In genomic region chr4:3819210-3819919, GRCh38 we compare ENCODE assay signal across 16 cellular contexts. TPM values are rescaled to one million over a fixed set of nuclear protein-coding genes. Genes with fewer than 3 reads are reported as not detected.
DNase-seq lines count a peak whose midpoint lies in the region; ATAC-seq and TF ChIP-seq lines count a peak whose summit lies in the region.
"Had no signal": no experiment of that assay in that cellular context is flagged by ENCODE, and none has a peak within 500 bp of the region (broad histone marks: within the 10 kb centered on the region; RNA-seq: fewer than 3 reads in every experiment).

No MANE protein-coding gene starts in this region.

- no peaks in the 10 kb centered on the region for H3K27me3 ChIP-seq in Caco-2 (replicated peaks; ENCODE audit: control insufficient read depth, insufficient read depth, low read length)
- no peaks in the 10 kb centered on the region for H3K27me3 ChIP-seq in upper lobe of right lung
- no peaks in the 10 kb centered on the region for H3K27me3 ChIP-seq in CD4-positive, alpha-beta memory T cell (ENCODE audit: insufficient read depth, low read length)
- H3K27me3 ChIP-seq: Peyer's patch had no signal

- H3K27me3 Mint-ChIP-seq in Caco-2 (ENCODE audit: insufficient read depth, unreplicated experiment), result no peaks in the 10 kb centered on the region
- H3K27me3 Mint-ChIP-seq in CD4-positive, alpha-beta memory T cell, result peaks cover 0 to 6% of the 10 kb centered on the region in 2 donors

- H3K27ac ChIP-seq in upper lobe of right lung, result no peak overlapping the region
- H3K27ac ChIP-seq in CD4-positive, alpha-beta memory T cell (ENCODE audit: low read depth, low read length), result no peak overlapping the region
- H3K27ac ChIP-seq: Peyer's patch had no signal

- POLR2A ChIA-PET in Caco-2 (lab: Charles Lee), result no interaction called here
- POLR2A ChIA-PET in CD4-positive, alpha-beta memory T cell (lab: Charles Lee; ENCODE audit: partially characterized antibody), result no interaction called here

- H3K4me3 Mint-ChIP-seq in Caco-2 (ENCODE audit: unreplicated experiment), result no peak overlapping the region
- no peak overlapping the region for H3K4me3 Mint-ChIP-seq in CD4-positive, alpha-beta memory T cell

- DNase-seq in Caco-2 (peak in 1 of 2 experiments; percentile 24), HuH-7 (ENCODE audit: low spot score) (peak; percentile 40), left colon (no peak), posterior vena cava (ENCODE audit: low spot score) (peak; percentile 69), upper lobe of right lung (no peak)
- no peak for DNase-seq in CD4-positive, alpha-beta memory T cell
- DNase-seq: Calu3, KG1, NCI-H1436, NCI-H2029 treated with DMSO at 0.1 percent for 48 hours, NCI-H510A treated with DMSO at 0.1 percent for 48 hours, Peyer's patch, SHP77 had no signal

- H3K27ac Mint-ChIP-seq in Caco-2 (ENCODE audit: unreplicated experiment), result peak overlapping the region; percentile 54
- H3K27ac Mint-ChIP-seq in CD4-positive, alpha-beta memory T cell, result no peak overlapping the region

- H3K4me1 ChIP-seq in Caco-2, result peaks cover 25% of the 10 kb centered on the region
- no peaks in the 10 kb centered on the region for H3K4me1 ChIP-seq in upper lobe of right lung
- H3K4me1 ChIP-seq in CD4-positive, alpha-beta memory T cell (ENCODE audit: insufficient read depth, low read length), result no peaks in the 10 kb centered on the region
- H3K4me1 ChIP-seq: Peyer's patch had no signal

- TF ChIP-seq CTCF in Caco-2 (IDR thresholded peaks at IDR 0.05; ENCODE audit: insufficient read depth in 1 of 2, low read depth in 1 of 2, low read length in 1 of 2, severe bottlenecking in 1 of 2, unreplicated experiment in 1 of 2), result no peak
- TF ChIP-seq CTCF in upper lobe of right lung (IDR thresholded peaks at IDR 0.05), result no peak

- BruUV-seq in Caco-2 (replicated peaks; lab: Mats Ljungman, UMichigan), result no TSS peak

- H3K36me3 ChIP-seq in Caco-2 (ENCODE audit: control insufficient read depth, insufficient read depth, low read length) (no peaks in the 10 kb centered on the region), upper lobe of right lung (no peaks in the 10 kb centered on the region)
- no peaks in the 10 kb centered on the region for H3K36me3 ChIP-seq in CD4-positive, alpha-beta memory T cell (ENCODE audit: insufficient read depth, low read length)
- H3K36me3 ChIP-seq: Peyer's patch had no signal

- intact Hi-C loops in Caco-2 (cut with micrococcal nuclease; ENCODE audit: unreplicated experiment) (no loop called here), left colon (cut with DNase I, micrococcal nuclease) (no loop called here), posterior vena cava (cut with DNase I) (no loop called here), upper lobe of right lung (cut with DNase I) (no loop called here)
- intact Hi-C loops in CD4-positive, alpha-beta memory T cell (cut with micrococcal nuclease), result no loop called here

- H3K9me3 ChIP-seq in Caco-2 (no peaks in the 10 kb centered on the region), upper lobe of right lung (no peaks in the 10 kb centered on the region)
- no peaks in the 10 kb centered on the region for H3K9me3 ChIP-seq in CD4-positive, alpha-beta memory T cell (ENCODE audit: control insufficient read depth in 1 of 2, low read length in 2 of 2)
- H3K9me3 ChIP-seq: Peyer's patch had no signal

- H3K4me1 Mint-ChIP-seq in Caco-2 (ENCODE audit: low read depth, unreplicated experiment), result peaks cover 20% of the 10 kb centered on the region
- no peaks in the 10 kb centered on the region for H3K4me1 Mint-ChIP-seq in CD4-positive, alpha-beta memory T cell

- no peaks in the 10 kb centered on the region for H3K9me3 Mint-ChIP-seq in Caco-2 (ENCODE audit: unreplicated experiment)
- H3K9me3 Mint-ChIP-seq in CD4-positive, alpha-beta memory T cell, result no peaks in the 10 kb centered on the region

- no peaks in the 10 kb centered on the region for H3K36me3 Mint-ChIP-seq in Caco-2 (ENCODE audit: insufficient read depth, unreplicated experiment)
- no peaks in the 10 kb centered on the region for H3K36me3 Mint-ChIP-seq in CD4-positive, alpha-beta memory T cell

- peak; percentile 72 for ATAC-seq in left colon
- ATAC-seq in HG03354 (IDR thresholded peaks at IDR 0.05; ENCODE audit: poor library complexity, severe bottlenecking, unreplicated experiment), result no peak
- no peak for ATAC-seq in upper lobe of right lung
- ATAC-seq: SK-N-SH treated with all-trans-retinoic acid at 6 μM for 48 hours had no signal

- H3K4me3 ChIP-seq in Caco-2 (ENCODE audit: low read depth, low read length) (no peak overlapping the region), upper lobe of right lung (no peak overlapping the region)
- H3K4me3 ChIP-seq in CD4-positive, alpha-beta memory T cell (ENCODE audit: low read length in 2 of 2), result no peak overlapping the region
- H3K4me3 ChIP-seq: Peyer's patch had no signal

- CTCF ChIA-PET in Caco-2 (lab: Charles Lee), result no interaction called here
- CTCF ChIA-PET in CD4-positive, alpha-beta memory T cell (lab: Charles Lee; ENCODE audit: partially characterized antibody), result no interaction called here

RNA-seq across cellular contexts. Expression of gene ADRA2C, which starts 53.2 kb away (rescaled TPM):
- total RNA-seq in Caco-2 (2022), result 8.4 and 11.7 TPM in 2 replicates
- under 1 TPM; 0.84 to 0.92 TPM for total RNA-seq in left colon
- 10 to 100 TPM; 56.4 to 61.5 TPM for total RNA-seq in posterior vena cava
- 7.3 TPM for total RNA-seq in upper lobe of right lung
- total RNA-seq in CD4-positive, alpha-beta memory T cell, result not detected
- polyA plus RNA-seq in CD4-positive, alpha-beta memory T cell, result not detected
- total RNA-seq: M059J had no signal

Comparison
In these comparisons a context has a peak if more than half of its experiments do, and no peak if none do; other contexts are left out.
1. DNase-seq: peak in HuH-7 (single experiment) and posterior vena cava (single experiment); none in left colon (0 of 2), upper lobe of right lung (single experiment) and CD4-positive, alpha-beta memory T cell (0 of 5).